1 cellular context compared by ENCODE assay signal in the genomic region with DNA sequence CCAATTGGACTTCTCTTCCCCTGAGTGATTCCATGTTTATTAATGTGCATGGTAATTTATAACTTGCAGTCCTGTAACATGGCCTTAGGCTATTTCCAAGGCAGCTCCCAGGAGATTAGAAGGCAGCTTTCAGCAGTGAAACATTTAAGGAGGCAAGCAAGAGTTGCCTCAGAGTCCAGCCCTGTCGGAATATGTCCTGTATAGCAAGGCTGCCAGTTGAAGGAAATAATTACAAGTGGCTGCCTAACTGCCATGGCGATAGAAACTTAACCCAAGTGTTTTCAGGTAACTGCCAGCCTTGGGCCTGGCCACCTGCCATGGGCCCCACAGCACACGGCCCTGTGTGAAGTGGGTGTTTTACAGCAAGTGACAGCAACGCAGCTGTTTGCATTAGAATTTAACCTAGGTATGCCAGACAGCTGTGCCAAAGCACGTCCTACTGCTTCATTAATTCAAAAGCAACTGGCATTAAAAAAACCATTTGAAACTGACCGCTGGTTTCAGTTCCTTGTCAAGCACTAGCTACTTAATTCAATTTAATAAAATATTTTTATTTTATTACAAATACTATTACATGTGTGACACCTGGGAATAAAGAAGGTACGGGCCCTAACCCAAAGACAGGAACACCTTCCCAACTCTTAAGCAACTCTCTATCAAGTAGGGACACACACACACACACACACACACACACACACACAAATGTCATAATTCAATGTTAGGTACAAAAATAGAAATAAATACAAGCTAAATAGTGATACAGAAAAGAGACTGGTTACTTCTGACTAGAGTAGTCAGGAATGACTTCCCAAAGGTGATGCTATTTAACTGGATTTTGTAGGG.
TF ChIP-seq lines count a peak whose summit lies in the region.

No MANE protein-coding gene starts in this region.

TF ChIP-seq in GM23338, 12 proteins besides CTCF, POLR2A, EP300 and RAD21 (continued from another document):
- no peak for TF ChIP-seq ZNF462 (CRISPR knock-in tag; IDR thresholded peaks at IDR 0.05)
- no peak for TF ChIP-seq ZNF114 (CRISPR knock-in tag; IDR thresholded peaks at IDR 0.05)
- TF ChIP-seq, protein P1, sequence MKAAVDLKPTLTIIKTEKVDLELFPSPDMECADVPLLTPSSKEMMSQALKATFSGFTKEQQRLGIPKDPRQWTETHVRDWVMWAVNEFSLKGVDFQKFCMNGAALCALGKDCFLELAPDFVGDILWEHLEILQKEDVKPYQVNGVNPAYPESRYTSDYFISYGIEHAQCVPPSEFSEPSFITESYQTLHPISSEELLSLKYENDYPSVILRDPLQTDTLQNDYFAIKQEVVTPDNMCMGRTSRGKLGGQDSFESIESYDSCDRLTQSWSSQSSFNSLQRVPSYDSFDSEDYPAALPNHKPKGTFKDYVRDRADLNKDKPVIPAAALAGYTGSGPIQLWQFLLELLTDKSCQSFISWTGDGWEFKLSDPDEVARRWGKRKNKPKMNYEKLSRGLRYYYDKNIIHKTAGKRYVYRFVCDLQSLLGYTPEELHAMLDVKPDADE (IDR thresholded peaks at IDR 0.05): no peak
- no peak for TF ChIP-seq JUNB (IDR thresholded peaks at IDR 0.05; ENCODE audit: unreplicated experiment)
- no peak for TF ChIP-seq STAT1 (IDR thresholded peaks at IDR 0.05; ENCODE audit: unreplicated experiment)
- no peak for TF ChIP-seq EZH2 (IDR thresholded peaks at IDR 0.05; ENCODE audit: low read depth, unreplicated experiment)
- no peak for TF ChIP-seq POLR2AphosphoS5 (IDR thresholded peaks at IDR 0.05; ENCODE audit: low read depth)
- TF ChIP-seq, protein P2, sequence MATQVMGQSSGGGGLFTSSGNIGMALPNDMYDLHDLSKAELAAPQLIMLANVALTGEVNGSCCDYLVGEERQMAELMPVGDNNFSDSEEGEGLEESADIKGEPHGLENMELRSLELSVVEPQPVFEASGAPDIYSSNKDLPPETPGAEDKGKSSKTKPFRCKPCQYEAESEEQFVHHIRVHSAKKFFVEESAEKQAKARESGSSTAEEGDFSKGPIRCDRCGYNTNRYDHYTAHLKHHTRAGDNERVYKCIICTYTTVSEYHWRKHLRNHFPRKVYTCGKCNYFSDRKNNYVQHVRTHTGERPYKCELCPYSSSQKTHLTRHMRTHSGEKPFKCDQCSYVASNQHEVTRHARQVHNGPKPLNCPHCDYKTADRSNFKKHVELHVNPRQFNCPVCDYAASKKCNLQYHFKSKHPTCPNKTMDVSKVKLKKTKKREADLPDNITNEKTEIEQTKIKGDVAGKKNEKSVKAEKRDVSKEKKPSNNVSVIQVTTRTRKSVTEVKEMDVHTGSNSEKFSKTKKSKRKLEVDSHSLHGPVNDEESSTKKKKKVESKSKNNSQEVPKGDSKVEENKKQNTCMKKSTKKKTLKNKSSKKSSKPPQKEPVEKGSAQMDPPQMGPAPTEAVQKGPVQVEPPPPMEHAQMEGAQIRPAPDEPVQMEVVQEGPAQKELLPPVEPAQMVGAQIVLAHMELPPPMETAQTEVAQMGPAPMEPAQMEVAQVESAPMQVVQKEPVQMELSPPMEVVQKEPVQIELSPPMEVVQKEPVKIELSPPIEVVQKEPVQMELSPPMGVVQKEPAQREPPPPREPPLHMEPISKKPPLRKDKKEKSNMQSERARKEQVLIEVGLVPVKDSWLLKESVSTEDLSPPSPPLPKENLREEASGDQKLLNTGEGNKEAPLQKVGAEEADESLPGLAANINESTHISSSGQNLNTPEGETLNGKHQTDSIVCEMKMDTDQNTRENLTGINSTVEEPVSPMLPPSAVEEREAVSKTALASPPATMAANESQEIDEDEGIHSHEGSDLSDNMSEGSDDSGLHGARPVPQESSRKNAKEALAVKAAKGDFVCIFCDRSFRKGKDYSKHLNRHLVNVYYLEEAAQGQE (IDR thresholded peaks at IDR 0.05; ENCODE audit: unreplicated experiment): no peak
- no peak for TF ChIP-seq NANOG (IDR thresholded peaks at IDR 0.05; ENCODE audit: borderline replicate concordance)
- TF ChIP-seq EZH2phosphoT487 (IDR thresholded peaks at IDR 0.05; ENCODE audit: unreplicated experiment): no peak
- no peak for TF ChIP-seq CREB1 (CRISPR knock-in tag; IDR thresholded peaks at IDR 0.05; ENCODE audit: low read depth)
